Comparison of ENCODE assay signal across 1 cellular context in the genomic region with DNA sequence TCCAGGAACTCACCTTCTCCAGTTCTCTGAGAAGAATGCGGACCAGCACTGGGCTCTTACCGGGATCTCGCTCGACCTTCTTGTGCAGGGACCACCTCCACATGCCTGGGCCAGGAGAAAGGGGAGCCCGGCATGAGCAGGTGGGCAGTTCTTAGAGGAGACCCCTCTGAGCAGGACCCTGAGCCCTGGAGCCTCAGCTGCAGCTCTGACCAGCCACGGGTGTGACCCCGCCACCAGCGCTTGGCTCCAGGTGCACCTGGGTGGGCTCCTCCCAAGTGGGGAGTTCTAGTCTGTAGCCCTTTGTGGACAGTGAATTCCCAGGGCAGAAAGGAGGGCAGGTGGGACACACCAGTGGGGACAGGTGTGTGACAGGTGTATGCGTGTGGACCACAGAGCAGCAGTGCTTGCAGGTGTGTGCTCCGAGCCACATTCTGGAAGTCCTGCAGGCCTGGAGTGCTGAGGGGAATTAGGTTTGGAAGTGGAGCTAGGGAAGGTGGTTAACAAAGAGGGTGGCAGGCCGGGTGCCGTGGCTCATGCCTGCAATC.
TF ChIP-seq lines count a peak whose summit lies in the region.

No MANE protein-coding gene starts in this region.

TF ChIP-seq in IMR-90, 13 proteins besides CTCF, POLR2A, EP300 and RAD21 (continued from another document):
- no peak for TF ChIP-seq MAFK (IDR thresholded peaks at IDR 0.05; ENCODE audit: low read depth, low read length)
- TF ChIP-seq, protein P1, sequence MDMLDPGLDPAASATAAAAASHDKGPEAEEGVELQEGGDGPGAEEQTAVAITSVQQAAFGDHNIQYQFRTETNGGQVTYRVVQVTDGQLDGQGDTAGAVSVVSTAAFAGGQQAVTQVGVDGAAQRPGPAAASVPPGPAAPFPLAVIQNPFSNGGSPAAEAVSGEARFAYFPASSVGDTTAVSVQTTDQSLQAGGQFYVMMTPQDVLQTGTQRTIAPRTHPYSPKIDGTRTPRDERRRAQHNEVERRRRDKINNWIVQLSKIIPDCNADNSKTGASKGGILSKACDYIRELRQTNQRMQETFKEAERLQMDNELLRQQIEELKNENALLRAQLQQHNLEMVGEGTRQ (IDR thresholded peaks at IDR 0.05; ENCODE audit: low read depth, low read length), result no peak
- TF ChIP-seq NFE2L2 (IDR thresholded peaks at IDR 0.05; ENCODE audit: low read depth, low read length), result no peak
- TF ChIP-seq, protein P2, sequence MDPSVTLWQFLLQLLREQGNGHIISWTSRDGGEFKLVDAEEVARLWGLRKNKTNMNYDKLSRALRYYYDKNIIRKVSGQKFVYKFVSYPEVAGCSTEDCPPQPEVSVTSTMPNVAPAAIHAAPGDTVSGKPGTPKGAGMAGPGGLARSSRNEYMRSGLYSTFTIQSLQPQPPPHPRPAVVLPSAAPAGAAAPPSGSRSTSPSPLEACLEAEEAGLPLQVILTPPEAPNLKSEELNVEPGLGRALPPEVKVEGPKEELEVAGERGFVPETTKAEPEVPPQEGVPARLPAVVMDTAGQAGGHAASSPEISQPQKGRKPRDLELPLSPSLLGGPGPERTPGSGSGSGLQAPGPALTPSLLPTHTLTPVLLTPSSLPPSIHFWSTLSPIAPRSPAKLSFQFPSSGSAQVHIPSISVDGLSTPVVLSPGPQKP (IDR thresholded peaks at IDR 0.05; ENCODE audit: borderline replicate concordance, low read depth, low read length), result no peak
- TF ChIP-seq MXI1 (IDR thresholded peaks at IDR 0.05; ENCODE audit: borderline replicate concordance, low read depth, low read length), result no peak
- TF ChIP-seq RFX5 (IDR thresholded peaks at IDR 0.05; ENCODE audit: low read depth, low read length), result no peak
- no peak for TF ChIP-seq CHD1 (IDR thresholded peaks at IDR 0.05; ENCODE audit: low read depth, low read length)
